22 cellular contexts compared by ENCODE assay signal in genomic region chr6:342832-343179, GRCh38. TPM values are rescaled to one million over a fixed set of nuclear protein-coding genes. Genes with fewer than 3 reads are reported as not detected.
"Had no signal": no experiment of that assay in that cellular context is flagged by ENCODE, and none has a peak within 500 bp of the region (broad histone marks: within the 10 kb centered on the region; RNA-seq: fewer than 3 reads in every experiment).

No MANE protein-coding gene starts in this region.

- H3K4me3 Mint-ChIP-seq: activated B cell treated with CpG ODN at 0.5 μM for 24 hours; activated CD4-positive, alpha-beta memory T cell treated with anti-CD3 and anti-CD28 coated beads for 36 hours; activated CD4-positive, alpha-beta T cell treated with anti-CD3 and anti-CD28 coated beads, Interleukin-2, amount 10 ng/mL, durations not matched to agents 7 days and 5 days; activated T-cell treated with anti-CD3 and anti-CD28 coated beads, Interleukin-2, amount 50 U/mL, for 4 hours; T-helper 17 cell had no signal

- DNase-seq: activated B cell treated with CpG ODN at 0.5 μM for 24 hours; activated CD4-positive, alpha-beta memory T cell treated with anti-CD3 and anti-CD28 coated beads for 36 hours; activated CD4-positive, alpha-beta T cell treated with anti-CD3 and anti-CD28 coated beads, Interleukin-2, amount 10 ng/mL, durations not matched to agents 7 days and 5 days; activated effector memory CD4-positive, alpha-beta T cell treated with anti-CD3 and anti-CD28 coated beads, Interleukin-2, amount 50 U/mL, for 16 hours; activated naive CD4-positive, alpha-beta T cell treated with Interleukin-2 at 50 U/mL for 16 hours; activated T-cell treated with anti-CD3 and anti-CD28 coated beads, Interleukin-2, amount 50 U/mL, for 4 hours; brain microvascular endothelial cell; cerebellar nuclear complex; Kasumi-1; KBM-7; NCI-H1048; NCI-H146; NCI-H187 treated with DMSO at 0.1 percent for 48 hours; NCI-H2081 treated with DMSO at 0.1 percent for 48 hours; NCI-H446; NCI-H524; PC-9; SIG-M5; T-helper 17 cell; T-helper 9 cell had no signal

- H3K9me3 Mint-ChIP-seq: activated B cell treated with CpG ODN at 0.5 μM for 24 hours; activated CD4-positive, alpha-beta memory T cell treated with anti-CD3 and anti-CD28 coated beads for 36 hours; activated CD4-positive, alpha-beta T cell treated with anti-CD3 and anti-CD28 coated beads, Interleukin-2, amount 10 ng/mL, durations not matched to agents 7 days and 5 days; activated naive CD4-positive, alpha-beta T cell treated with anti-CD3 and anti-CD28 coated beads, Interleukin-2, amount 50 U/mL, for 72 hours; activated T-cell treated with anti-CD3 and anti-CD28 coated beads, Interleukin-2, amount 50 U/mL, for 4 hours had no signal

- ATAC-seq: activated naive CD4-positive, alpha-beta T cell treated with anti-CD3 and anti-CD28 coated beads, Interleukin-2, amount 50 U/mL, for 72 hours; T-helper 17 cell had no signal

- H3K36me3 ChIP-seq: brain microvascular endothelial cell, cardiac muscle cell had no signal

- H3K27me3 Mint-ChIP-seq: activated B cell treated with CpG ODN at 0.5 μM for 24 hours; activated CD4-positive, alpha-beta memory T cell treated with anti-CD3 and anti-CD28 coated beads for 36 hours; activated CD4-positive, alpha-beta T cell treated with anti-CD3 and anti-CD28 coated beads, Interleukin-2, amount 10 ng/mL, durations not matched to agents 7 days and 5 days; T-helper 17 cell had no signal

- H3K27ac ChIP-seq: brain microvascular endothelial cell, cardiac muscle cell, PC-9 had no signal

- H3K27ac Mint-ChIP-seq: activated B cell treated with CpG ODN at 0.5 μM for 24 hours; activated CD4-positive, alpha-beta memory T cell treated with anti-CD3 and anti-CD28 coated beads for 36 hours; activated CD4-positive, alpha-beta T cell treated with anti-CD3 and anti-CD28 coated beads, Interleukin-2, amount 10 ng/mL, durations not matched to agents 7 days and 5 days; activated naive CD4-positive, alpha-beta T cell treated with anti-CD3 and anti-CD28 coated beads, Interleukin-2, amount 50 U/mL, for 72 hours; T-helper 17 cell had no signal

- H3K4me3 ChIP-seq: cardiac muscle cell, PC-9 had no signal

RNA-seq across cellular contexts. Expression of gene IRF4, which starts 48.7 kb away (rescaled TPM):
- total RNA-seq: cardiac muscle cell, PC-9 had no signal
